In genomic region chr4:16267639-16268038, GRCh38 we compare ENCODE assay signal across 36 cellular contexts.
"Had no signal": no experiment of that assay in that cellular context is flagged by ENCODE, and none has a peak within 500 bp of the region (broad histone marks: within the 10 kb centered on the region; RNA-seq: fewer than 3 reads in every experiment).

No MANE protein-coding gene starts in this region.

- H3K27me3 Mint-ChIP-seq: activated B cell treated with CpG ODN at 0.5 μM for 24 hours; activated CD4-positive, alpha-beta memory T cell treated with anti-CD3 and anti-CD28 coated beads for 36 hours; activated naive CD8-positive, alpha-beta T cell treated with anti-CD3 and anti-CD28 coated beads for 36 hours had no signal

- H3K36me3 Mint-ChIP-seq: activated CD4-positive, alpha-beta memory T cell treated with anti-CD3 and anti-CD28 coated beads for 36 hours; activated CD8-positive, alpha-beta memory T cell treated with anti-CD3 and anti-CD28 coated beads, Interleukin-2, amount 10 ng/mL, durations not matched to agents 7 days and 5 days; activated naive CD4-positive, alpha-beta T cell treated with anti-CD3 and anti-CD28 coated beads, Interleukin-2, amount 10 ng/mL, durations not matched to agents 7 days and 5 days; activated naive CD4-positive, alpha-beta T cell treated with anti-CD3 and anti-CD28 coated beads, Interleukin-2, amount 50 U/mL, for 72 hours; activated naive CD8-positive, alpha-beta T cell treated with anti-CD3 and anti-CD28 coated beads for 36 hours had no signal

- H3K27me3 ChIP-seq: adrenal gland, body of pancreas, brain microvascular endothelial cell, breast epithelium had no signal

- H3K4me3 ChIP-seq: adrenal gland, body of pancreas, breast epithelium had no signal

- H3K4me1 Mint-ChIP-seq: activated CD4-positive, alpha-beta T cell treated with anti-CD3 and anti-CD28 coated beads, Interleukin-2, amount 10 ng/mL, durations not matched to agents 24 days and 14 days; activated naive CD4-positive, alpha-beta T cell treated with anti-CD3 and anti-CD28 coated beads, Interleukin-2, amount 10 ng/mL, durations not matched to agents 7 days and 5 days had no signal

- H3K9me3 Mint-ChIP-seq: activated B cell treated with CpG ODN at 0.5 μM for 24 hours; activated CD4-positive, alpha-beta memory T cell treated with anti-CD3 and anti-CD28 coated beads for 36 hours; activated CD4-positive, alpha-beta T cell treated with anti-CD3 and anti-CD28 coated beads, Interleukin-2, amount 10 ng/mL, durations not matched to agents 24 days and 14 days; activated naive CD4-positive, alpha-beta T cell treated with anti-CD3 and anti-CD28 coated beads, Interleukin-2, amount 10 ng/mL, durations not matched to agents 7 days and 5 days; activated naive CD4-positive, alpha-beta T cell treated with anti-CD3 and anti-CD28 coated beads, Interleukin-2, amount 50 U/mL, for 72 hours; activated naive CD8-positive, alpha-beta T cell treated with anti-CD3 and anti-CD28 coated beads for 36 hours; activated T-cell treated with anti-CD3 and anti-CD28 coated beads, Interleukin-2, amount 50 U/mL, for 24 hours; activated T-helper 2 cell treated with anti-CD3 and anti-CD28 coated beads, Interferon-gamma antibody, Interleukin-2, Interleukin-4, amounts not matched to agents 10 μg/mL and 5 μg/mL and 100 μg/mL, durations not matched to agents 14 hours and 24 hours and 36 hours; T-helper 1 cell treated with Interleukin-12 subunit alpha and Interleukin-12 subunit beta and Interleukin-4 antibody, amounts not matched to agents 30 μg/mL and 1 μg/mL, for 36 hours; T-helper 2 cell treated with Interferon-gamma antibody and Interleukin-4, amounts not matched to agents 5 μg/mL and 100 μg/mL, for 36 hours had no signal

- H3K4me3 Mint-ChIP-seq: activated B cell treated with CpG ODN at 0.5 μM for 24 hours; activated CD4-positive, alpha-beta memory T cell treated with anti-CD3 and anti-CD28 coated beads for 36 hours; activated CD4-positive, alpha-beta T cell treated with anti-CD3 and anti-CD28 coated beads, Interleukin-2, amount 10 ng/mL, durations not matched to agents 24 days and 14 days; activated CD8-positive, alpha-beta memory T cell treated with anti-CD3 and anti-CD28 coated beads, Interleukin-2, amount 10 ng/mL, durations not matched to agents 7 days and 5 days; activated CD8-positive, alpha-beta T cell treated with anti-CD3 and anti-CD28 coated beads, Interleukin-2, amount 10 ng/mL, durations not matched to agents 7 days and 5 days; activated naive CD4-positive, alpha-beta T cell treated with anti-CD3 and anti-CD28 coated beads, Interleukin-2, amount 10 ng/mL, durations not matched to agents 7 days and 5 days; activated naive CD8-positive, alpha-beta T cell treated with anti-CD3 and anti-CD28 coated beads for 36 hours; activated T-cell treated with anti-CD3 and anti-CD28 coated beads, Interleukin-2, amount 50 U/mL, for 24 hours; T-helper 1 cell treated with Interleukin-12 subunit alpha and Interleukin-12 subunit beta and Interleukin-4 antibody, amounts not matched to agents 30 μg/mL and 1 μg/mL, for 36 hours; T-helper 2 cell treated with Interferon-gamma antibody and Interleukin-4, amounts not matched to agents 5 μg/mL and 100 μg/mL, for 36 hours had no signal

- H3K9me3 ChIP-seq: adrenal gland, body of pancreas, breast epithelium had no signal

- H3K4me1 ChIP-seq: body of pancreas, breast epithelium had no signal

- H3K36me3 ChIP-seq: adrenal gland, brain microvascular endothelial cell, breast epithelium had no signal

- H3K27ac Mint-ChIP-seq: activated B cell treated with CpG ODN at 0.5 μM for 24 hours; activated CD4-positive, alpha-beta memory T cell treated with anti-CD3 and anti-CD28 coated beads for 36 hours; activated CD4-positive, alpha-beta T cell treated with anti-CD3 and anti-CD28 coated beads, Interleukin-2, amount 10 ng/mL, durations not matched to agents 24 days and 14 days; activated CD8-positive, alpha-beta memory T cell treated with anti-CD3 and anti-CD28 coated beads, Interleukin-2, amount 10 ng/mL, durations not matched to agents 7 days and 5 days; activated CD8-positive, alpha-beta T cell treated with anti-CD3 and anti-CD28 coated beads, Interleukin-2, amount 10 ng/mL, durations not matched to agents 7 days and 5 days; activated naive CD4-positive, alpha-beta T cell treated with anti-CD3 and anti-CD28 coated beads, Interleukin-2, amount 10 ng/mL, durations not matched to agents 7 days and 5 days; activated naive CD4-positive, alpha-beta T cell treated with anti-CD3 and anti-CD28 coated beads, Interleukin-2, amount 50 U/mL, for 72 hours; activated naive CD8-positive, alpha-beta T cell treated with anti-CD3 and anti-CD28 coated beads for 36 hours; activated T-cell treated with anti-CD3 and anti-CD28 coated beads, Interleukin-2, amount 50 U/mL, for 24 hours; activated T-helper 2 cell treated with anti-CD3 and anti-CD28 coated beads, Interferon-gamma antibody, Interleukin-2, Interleukin-4, amounts not matched to agents 10 μg/mL and 5 μg/mL and 100 μg/mL, durations not matched to agents 14 hours and 24 hours and 36 hours; T-helper 1 cell treated with Interleukin-12 subunit alpha and Interleukin-12 subunit beta and Interleukin-4 antibody, amounts not matched to agents 30 μg/mL and 1 μg/mL, for 36 hours; T-helper 2 cell treated with Interferon-gamma antibody and Interleukin-4, amounts not matched to agents 5 μg/mL and 100 μg/mL, for 36 hours had no signal

- FAIRE-seq: astrocyte, TTC549 had no signal

- DNase-seq: activated B cell treated with CpG ODN at 0.5 μM for 24 hours; activated CD4-positive, alpha-beta memory T cell treated with anti-CD3 and anti-CD28 coated beads for 36 hours; activated CD4-positive, alpha-beta T cell treated with anti-CD3 and anti-CD28 coated beads for 4 hours; activated CD4-positive, alpha-beta T cell treated with anti-CD3 and anti-CD28 coated beads, Interleukin-2, amount 10 ng/mL, durations not matched to agents 24 days and 14 days; activated CD4-positive, alpha-beta T cell treated with anti-CD3 and anti-CD28 coated beads, Interleukin-2, amount 50 U/mL, for 1 hour; activated CD4-positive, alpha-beta T cell treated with anti-CD3 and anti-CD28 coated beads, Interleukin-2, amount 50 U/mL, for 4 hours; activated CD4-positive, CD25-positive, alpha-beta regulatory T cell treated with anti-CD3 and anti-CD28 coated beads, Interleukin-2, amount 50 U/mL, for 72 hours; activated CD8-positive, alpha-beta memory T cell treated with anti-CD3 and anti-CD28 coated beads for 24 hours; activated CD8-positive, alpha-beta memory T cell treated with anti-CD3 and anti-CD28 coated beads, Interleukin-2, amount 10 ng/mL, durations not matched to agents 7 days and 5 days; activated CD8-positive, alpha-beta memory T cell treated with anti-CD3 and anti-CD28 coated beads, Interleukin-2, amount 50 U/mL, for 48 hours; activated CD8-positive, alpha-beta T cell treated with anti-CD3 and anti-CD28 coated beads, Interleukin-2, amount 10 ng/mL, durations not matched to agents 7 days and 5 days; activated effector memory CD4-positive, alpha-beta T cell treated with Interleukin-2 at 50 U/mL for 16 hours; activated gamma-delta T cell; activated naive CD4-positive, alpha-beta T cell treated with anti-CD3 and anti-CD28 coated beads, Interleukin-2, amount 10 ng/mL, durations not matched to agents 7 days and 5 days; activated naive CD4-positive, alpha-beta T cell treated with Interleukin-2 at 50 U/mL for 16 hours; activated naive CD8-positive, alpha-beta T cell treated with anti-CD3 and anti-CD28 coated beads for 36 hours; activated T-cell treated with anti-CD3 and anti-CD28 coated beads, Interleukin-2, amount 50 U/mL, for 24 hours; activated T-cell treated with anti-CD3 and anti-CD28 coated beads, Interleukin-2, amount 50 U/mL, for 48 hours; adrenal gland; amniotic stem cell; aorta; body of pancreas; brain microvascular endothelial cell; central memory CD4-positive, alpha-beta T cell; SW 1271; T-helper 1 cell; T-helper 2 cell; T-helper 9 cell had no signal

- H3K27ac ChIP-seq: adrenal gland, body of pancreas, brain microvascular endothelial cell, breast epithelium, VCaP had no signal

- ATAC-seq: activated CD8-positive, alpha-beta memory T cell treated with anti-CD3 and anti-CD28 coated beads, Interleukin-2, amount 10 ng/mL, durations not matched to agents 7 days and 5 days; activated CD8-positive, alpha-beta T cell treated with anti-CD3 and anti-CD28 coated beads, Interleukin-2, amount 10 ng/mL, durations not matched to agents 7 days and 5 days; activated naive CD4-positive, alpha-beta T cell treated with anti-CD3 and anti-CD28 coated beads, Interleukin-2, amount 50 U/mL, for 72 hours; body of pancreas had no signal
